20 cellular contexts compared by ENCODE assay signal in the genomic region with DNA sequence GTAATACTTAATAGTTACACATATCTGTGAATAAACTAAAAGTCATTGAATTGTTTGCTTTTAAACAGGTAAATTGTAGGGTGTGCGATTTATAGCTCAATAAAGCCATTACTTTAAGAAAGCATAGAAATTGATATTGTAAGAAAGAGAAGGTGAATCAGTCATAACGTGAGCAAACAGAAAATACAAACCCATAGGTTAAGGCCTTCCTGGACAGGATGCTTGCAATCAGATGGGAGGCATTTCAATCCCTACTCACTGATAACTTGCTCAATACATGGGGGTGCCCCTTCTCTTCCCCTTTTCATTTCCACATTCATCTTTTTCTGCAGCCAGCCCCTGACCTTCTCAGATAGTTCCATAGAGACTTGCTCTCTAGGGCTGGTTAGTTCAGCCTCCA. TPM values are rescaled to one million over a fixed set of nuclear protein-coding genes. Genes with fewer than 3 reads are reported as not detected.
DNase-seq lines count a peak whose midpoint lies in the region; ATAC-seq and TF ChIP-seq lines count a peak whose summit lies in the region.
"Had no signal": no experiment of that assay in that cellular context is flagged by ENCODE, and none has a peak within 500 bp of the region (broad histone marks: within the 10 kb centered on the region; RNA-seq: fewer than 3 reads in every experiment).

No MANE protein-coding gene starts in this region.

- CTCF ChIA-PET in SK-N-SH (lab: Yijun Ruan, JAX) (interaction anchor here (2.9 to 3.4 kb wide), 2 partner anchors 11 to 17 kb away, joined by 10 to 21 read pairs; a partner anchor contains a TSS), PC-9 (lab: Charles Lee) (no interaction called here)
- CTCF ChIA-PET in activated CD4-positive, alpha-beta memory T cell treated with anti-CD3 and anti-CD28 coated beads, Interleukin-2, amount 10 ng/mL, durations not matched to agents 7 days and 5 days (lab: Charles Lee): no interaction called here

- H3K27me3 ChIP-seq in SK-N-SH (ENCODE audit: insufficient read depth) (no peaks in the 10 kb centered on the region), Loucy (ENCODE audit: insufficient read depth, low read length, poor library complexity, severe bottlenecking) (no peaks in the 10 kb centered on the region), PC-9 (ENCODE audit: insufficient read depth, low read depth) (0 out of 2 replicates have a peak, but pooled peaks cover 4% of the 10 kb centered on the region), BE2C (no peaks in the 10 kb centered on the region; the same call in 1 of the 2 replicates)

- ATAC-seq in SK-N-SH treated with all-trans-retinoic acid at 6 μM for 48 hours (peak; percentile 30; the same call in 1 of the 3 replicates), mucosa of descending colon (peak; percentile 12), left cardiac atrium (no peak)
- ATAC-seq: left lobe of liver had no signal

- H3K4me2 ChIP-seq in SK-N-SH (no peak overlapping the region), Loucy (ENCODE audit: low read depth, low read length, poor library complexity, severe bottlenecking) (peak overlapping the region; percentile 56), PC-9 (peak overlapping the region; percentile 29)

- H4K20me1 ChIP-seq in SK-N-SH (ENCODE audit: insufficient read depth): no peaks in the 10 kb centered on the region
- H4K20me1 ChIP-seq in Loucy (ENCODE audit: insufficient read depth, low read length, poor library complexity, severe bottlenecking): no peaks in the 10 kb centered on the region
- H4K20me1 ChIP-seq in PC-9 (ENCODE audit: insufficient read depth): peaks cover 3% of the 10 kb centered on the region; the same call in 1 of the 2 replicates

- no peaks in the 10 kb centered on the region for H3K36me3 Mint-ChIP-seq in activated CD4-positive, alpha-beta memory T cell treated with anti-CD3 and anti-CD28 coated beads, Interleukin-2, amount 10 ng/mL, durations not matched to agents 7 days and 5 days (ENCODE audit: low read depth)

- no peaks in the 10 kb centered on the region for H3K9me3 Mint-ChIP-seq in activated CD4-positive, alpha-beta memory T cell treated with anti-CD3 and anti-CD28 coated beads, Interleukin-2, amount 10 ng/mL, durations not matched to agents 7 days and 5 days
- H3K9me3 Mint-ChIP-seq: activated CD4-positive, alpha-beta T cell treated with anti-CD3 and anti-CD28 coated beads, Interleukin-2, amount 10 ng/mL, durations not matched to agents 24 days and 14 days; nephron progenitor cell; T-helper 1 cell treated with Interleukin-12 subunit alpha and Interleukin-12 subunit beta and Interleukin-4 antibody, amounts not matched to agents 30 μg/mL and 1 μg/mL, for 36 hours had no signal

- no peaks in the 10 kb centered on the region for H3K9me3 ChIP-seq in SK-N-SH
- no peaks in the 10 kb centered on the region for H3K9me3 ChIP-seq in Loucy (ENCODE audit: insufficient read depth, low read depth, low read length)
- no peaks in the 10 kb centered on the region for H3K9me3 ChIP-seq in PC-9 (ENCODE audit: insufficient read depth, low read depth)
- H3K9me3 ChIP-seq in mucosa of descending colon: no peaks in the 10 kb centered on the region
- H3K9me3 ChIP-seq in BE2C: no peaks in the 10 kb centered on the region

- H3F3A ChIP-seq in SK-N-SH (replicated peaks; ENCODE audit: insufficient read depth) (no peaks in the 10 kb centered on the region), Loucy (ENCODE audit: low read depth) (no peaks in the 10 kb centered on the region), PC-9 (ENCODE audit: insufficient read depth, low read depth) (no peaks in the 10 kb centered on the region)

- no peak for TF ChIP-seq CTCF in SK-N-SH (IDR thresholded peaks at IDR 0.05)
- no peak for TF ChIP-seq CTCF in Loucy (conservative IDR thresholded peaks at IDR 0.05; ENCODE audit: low read length)
- TF ChIP-seq CTCF in PC-9 (conservative IDR thresholded peaks at IDR 0.05): no peak
- TF ChIP-seq CTCF in mucosa of descending colon (IDR thresholded peaks at IDR 0.05): no peak
- TF ChIP-seq CTCF in BE2C (IDR thresholded peaks at IDR 0.05; ENCODE audit: low read depth, low read length): no peak

- H3K27me3 Mint-ChIP-seq in activated CD4-positive, alpha-beta memory T cell treated with anti-CD3 and anti-CD28 coated beads, Interleukin-2, amount 10 ng/mL, durations not matched to agents 7 days and 5 days: no peaks in the 10 kb centered on the region

- no peaks in the 10 kb centered on the region for H3K79me2 ChIP-seq in SK-N-SH (ENCODE audit: insufficient read depth)
- peaks cover 46% of the 10 kb centered on the region for H3K79me2 ChIP-seq in Loucy (ENCODE audit: insufficient read depth, low read length)
- H3K79me2 ChIP-seq in PC-9 (ENCODE audit: low read depth): no peaks in the 10 kb centered on the region

- no TSS peak for BruUV-seq in PC-9 (replicated peaks; lab: Mats Ljungman, UMichigan)

- DNase-seq in SK-N-SH: no peak
- no peak for DNase-seq in PC-9
- DNase-seq in mucosa of descending colon: no peak
- DNase-seq in BE2C: no peak
- DNase-seq in activated CD4-positive, alpha-beta memory T cell treated with anti-CD3 and anti-CD28 coated beads, Interleukin-2, amount 10 ng/mL, durations not matched to agents 7 days and 5 days: no peak
- no peak for DNase-seq in left cardiac atrium
- DNase-seq: activated CD4-positive, alpha-beta T cell treated with anti-CD3 and anti-CD28 coated beads, Interleukin-2, amount 10 ng/mL, durations not matched to agents 24 days and 14 days; activated naive CD4-positive, alpha-beta T cell treated with Interleukin-2 at 50 U/mL for 16 hours; cortex of kidney; IMR-90; NCI-H1436 treated with DMSO at 0.1 percent for 48 hours; NCI-H524; nephron progenitor cell; substantia nigra had no signal

- 70% methylated on average over 2 of the region's 2 CpGs for WGBS in SK-N-SH (ENCODE audit: low lambda C conversion rate)

- POLR2A ChIA-PET in SK-N-SH (lab: Yijun Ruan, JAX) (no interaction called here), PC-9 (lab: Charles Lee; ENCODE audit: unreplicated experiment) (no interaction called here)
- POLR2A ChIA-PET in activated CD4-positive, alpha-beta memory T cell treated with anti-CD3 and anti-CD28 coated beads, Interleukin-2, amount 10 ng/mL, durations not matched to agents 7 days and 5 days (lab: Charles Lee): no interaction called here

- H3K9ac ChIP-seq in SK-N-SH: no peak overlapping the region
- H3K9ac ChIP-seq in Loucy (ENCODE audit: low read depth, low read length, poor library complexity, severe bottlenecking): peak overlapping the region; percentile 10

- H3K4me1 Mint-ChIP-seq in activated CD4-positive, alpha-beta memory T cell treated with anti-CD3 and anti-CD28 coated beads, Interleukin-2, amount 10 ng/mL, durations not matched to agents 7 days and 5 days: peaks cover 14% of the 10 kb centered on the region

- TF ChIP-seq RAD21 in SK-N-SH (IDR thresholded peaks at IDR 0.05; ENCODE audit: low read length): no peak

- H3K4me1 ChIP-seq in SK-N-SH (ENCODE audit: control insufficient read depth in 1 of 2, insufficient read depth in 2 of 2, low read depth in 1 of 2, low read length in 1 of 2) (no peaks in the 10 kb centered on the region), Loucy (ENCODE audit: insufficient read depth, low read length, poor library complexity, severe bottlenecking) (peaks cover 44% of the 10 kb centered on the region), PC-9 (replicated peaks; ENCODE audit: insufficient read depth) (peaks cover 9% of the 10 kb centered on the region), mucosa of descending colon (ENCODE audit: low read depth) (peaks cover 8% of the 10 kb centered on the region), BE2C (no peaks in the 10 kb centered on the region)

- H3K4me3 ChIP-seq in SK-N-SH (ENCODE audit: low read depth in 2 of 2, low read length in 1 of 2) (no peak overlapping the region), Loucy (ENCODE audit: low read length, poor library complexity, severe bottlenecking) (peak overlapping the region; percentile 9), PC-9 (no peak overlapping the region), mucosa of descending colon (no peak overlapping the region), BE2C (ENCODE audit: low read depth, low read length) (no peak overlapping the region)

- H3K27ac ChIP-seq in SK-N-SH (ENCODE audit: low read depth in 2 of 2, low read length in 1 of 2): no peak overlapping the region
- no peak overlapping the region for H3K27ac ChIP-seq in PC-9

- no peaks in the 10 kb centered on the region for H3K9me2 ChIP-seq in SK-N-SH
- H3K9me2 ChIP-seq in Loucy (replicated peaks; ENCODE audit: low read depth, low read length): no peaks in the 10 kb centered on the region
- H3K9me2 ChIP-seq in PC-9 (ENCODE audit: insufficient read depth): no peaks in the 10 kb centered on the region

- no peaks in the 10 kb centered on the region for H3K36me3 ChIP-seq in SK-N-SH (replicated peaks in 1 of 2; ENCODE audit: control insufficient read depth in 1 of 2, insufficient read depth in 2 of 2, low read length in 1 of 2)
- no peaks in the 10 kb centered on the region for H3K36me3 ChIP-seq in Loucy (ENCODE audit: insufficient read depth, low read length)
- no peaks in the 10 kb centered on the region for H3K36me3 ChIP-seq in PC-9 (ENCODE audit: low read depth)
- H3K36me3 ChIP-seq in mucosa of descending colon (ENCODE audit: low read depth): no peaks in the 10 kb centered on the region
- no peaks in the 10 kb centered on the region for H3K36me3 ChIP-seq in BE2C

- no peak overlapping the region for H3K27ac Mint-ChIP-seq in activated CD4-positive, alpha-beta memory T cell treated with anti-CD3 and anti-CD28 coated beads, Interleukin-2, amount 10 ng/mL, durations not matched to agents 7 days and 5 days
- H3K27ac Mint-ChIP-seq: activated CD4-positive, alpha-beta T cell treated with anti-CD3 and anti-CD28 coated beads, Interleukin-2, amount 10 ng/mL, durations not matched to agents 24 days and 14 days; B cell; nephron progenitor cell; T-helper 1 cell treated with Interleukin-12 subunit alpha and Interleukin-12 subunit beta and Interleukin-4 antibody, amounts not matched to agents 30 μg/mL and 1 μg/mL, for 36 hours had no signal

- intact Hi-C loops in PC-9 (cut with micrococcal nuclease; ENCODE audit: unreplicated experiment): no loop called here
- intact Hi-C loops in mucosa of descending colon (cut with DNase I, micrococcal nuclease): no loop called here
- intact Hi-C loops in left cardiac atrium (cut with DNase I): no loop called here

- H2AFZ ChIP-seq in SK-N-SH (ENCODE audit: low read depth) (no peak overlapping the region), Loucy (ENCODE audit: low read length) (peak overlapping the region; percentile 36; the same call in 1 of the 2 replicates), PC-9 (no peak overlapping the region)

- H3K4me3 Mint-ChIP-seq in activated CD4-positive, alpha-beta memory T cell treated with anti-CD3 and anti-CD28 coated beads, Interleukin-2, amount 10 ng/mL, durations not matched to agents 7 days and 5 days: no peak overlapping the region
- H3K4me3 Mint-ChIP-seq: activated CD4-positive, alpha-beta T cell treated with anti-CD3 and anti-CD28 coated beads, Interleukin-2, amount 10 ng/mL, durations not matched to agents 24 days and 14 days; B cell; nephron progenitor cell; T-helper 1 cell treated with Interleukin-12 subunit alpha and Interleukin-12 subunit beta and Interleukin-4 antibody, amounts not matched to agents 30 μg/mL and 1 μg/mL, for 36 hours had no signal

- no peak for TF ChIP-seq EP300 in SK-N-SH (IDR thresholded peaks at IDR 0.05; ENCODE audit: borderline replicate concordance in 1 of 2, low read depth in 1 of 2, low read length in 1 of 2)

RNA-seq across cellular contexts. Expression of a gene that starts 12.4 kb away (rescaled TPM):
- polyA plus RNA-seq in SK-N-SH (2012; rRNA removed): 0.02 TPM in 1 of 2 replicates, not detected in the other
- 0.13 and 0.14 TPM in 2 replicates for polyA plus RNA-seq in SK-N-SH (2012; cell fraction: cytosol; rRNA removed)
- polyA plus RNA-seq in SK-N-SH (2012; cell fraction: nucleus; rRNA removed): 0.13 TPM in 1 of 2 replicates, not detected in the other
- total RNA-seq in PC-9 (2021) (not detected in 2 replicates), mucosa of descending colon (10 to 100 TPM; 18.7 to 41.5 (median 27.6) TPM), left cardiac atrium (1 to 10 TPM; 4.1 to 4.8 TPM)
- not detected for polyA plus RNA-seq in BE2C (2012; ENCODE audit: insufficient read depth, insufficient read length, low read depth)
- 1 to 10 TPM; 6.8 to 7.4 TPM for total RNA-seq in activated CD4-positive, alpha-beta memory T cell treated with anti-CD3 and anti-CD28 coated beads, Interleukin-2, amount 10 ng/mL, durations not matched to agents 7 days and 5 days
- total RNA-seq: IMR-90, M059J had no signal
- polyA plus RNA-seq: IMR-90 had no signal

Comparison
In these comparisons a context has a peak if more than half of its experiments do, and no peak if none do; other contexts are left out.
1. ATAC-seq: peak in SK-N-SH treated with all-trans-retinoic acid at 6 μM for 48 hours (single experiment) and mucosa of descending colon (single experiment); none in left cardiac atrium (0 of 2).